In genomic region chr3:71408903-71409302, GRCh38 we compare ENCODE assay signal across 29 cellular contexts.
"Had no signal": no experiment of that assay in that cellular context is flagged by ENCODE, and none has a peak within 500 bp of the region (broad histone marks: within the 10 kb centered on the region; RNA-seq: fewer than 3 reads in every experiment).

No MANE protein-coding gene starts in this region.

- H3K36me3 ChIP-seq: heart left ventricle, sigmoid colon, transverse colon had no signal

- H3K9me3 Mint-ChIP-seq: activated T-cell treated with anti-CD3 and anti-CD28 coated beads, Interleukin-2, amount 50 U/mL, for 72 hours; central memory CD8-positive, alpha-beta T cell; dendritic cell treated with granulocyte-macrophage colony-stimulating factor and Interleukin-4, amounts not matched to agents 40 ng/mL and 50 ng/mL, for 4 days; endodermal cell; immature natural killer cell; mesothelial cell of epicardium; nephron; stimulated activated naive B cell treated with anti-CD40 and anti-IgM and Interleukin-4, amounts not matched to agents 10 μg/mL and 1 μg/mL and 100 μg/mL, for 72 hours had no signal

- H3K4me1 ChIP-seq: testis had no signal

- H3K27me3 Mint-ChIP-seq: central memory CD8-positive, alpha-beta T cell; dendritic cell treated with granulocyte-macrophage colony-stimulating factor and Interleukin-4, amounts not matched to agents 40 ng/mL and 50 ng/mL, for 4 days; stimulated activated naive B cell treated with anti-CD40 and anti-IgM and Interleukin-4, amounts not matched to agents 10 μg/mL and 1 μg/mL and 100 μg/mL, for 72 hours had no signal

- DNase-seq: activated CD4-positive, alpha-beta T cell treated with anti-CD3 and anti-CD28 coated beads for 4 hours; activated CD4-positive, alpha-beta T cell treated with anti-CD3 and anti-CD28 coated beads, Interleukin-2, amount 50 U/mL, for 4 hours; activated naive CD4-positive, alpha-beta T cell; activated T-cell treated with anti-CD3 and anti-CD28 coated beads for 4 hours; activated T-cell treated with anti-CD3 and anti-CD28 coated beads, Interleukin-2, amount 50 U/mL, for 72 hours; amygdala; endodermal cell; foreskin fibroblast; heart left ventricle; hypothalamus; immature natural killer cell; kidney; left colon; mammary epithelial cell; psoas muscle; sigmoid colon; small intestine; stimulated activated CD4-positive, alpha-beta T cell treated with anti-CD3 and anti-CD28 coated beads, Interleukin-4, amount 100 ng/mL, for 4 hours; stimulated activated CD8-positive, alpha-beta memory T cell treated with anti-CD3 and anti-CD28 coated beads, Interleukin-4, amount 100 ng/mL, for 48 hours; stimulated activated naive B cell treated with anti-CD40 and anti-IgM and Interleukin-4, amounts not matched to agents 10 μg/mL and 1 μg/mL and 100 μg/mL, for 72 hours; testis; transverse colon had no signal

- H3K36me3 Mint-ChIP-seq: mesothelial cell of epicardium had no signal

- H3K4me3 ChIP-seq: heart left ventricle, psoas muscle, sigmoid colon, testis, transverse colon had no signal

- H3K27ac Mint-ChIP-seq: activated T-cell treated with anti-CD3 and anti-CD28 coated beads, Interleukin-2, amount 50 U/mL, for 72 hours; dendritic cell treated with granulocyte-macrophage colony-stimulating factor and Interleukin-4, amounts not matched to agents 40 ng/mL and 50 ng/mL, for 4 days; endodermal cell; nephron; stimulated activated naive B cell treated with anti-CD40 and anti-IgM and Interleukin-4, amounts not matched to agents 10 μg/mL and 1 μg/mL and 100 μg/mL, for 72 hours had no signal

- ATAC-seq: activated T-cell treated with anti-CD3 and anti-CD28 coated beads, Interleukin-2, amount 50 U/mL, for 72 hours; esophagus mucosa; heart left ventricle; left colon; psoas muscle; stimulated activated naive B cell treated with anti-CD40 and anti-IgM and Interleukin-4, amounts not matched to agents 10 μg/mL and 1 μg/mL and 100 μg/mL, for 72 hours had no signal

- H3K9me3 ChIP-seq: heart left ventricle, psoas muscle, sigmoid colon, testis, transverse colon had no signal

- H3K27me3 ChIP-seq: heart left ventricle, sigmoid colon, testis, transverse colon had no signal

- H3K27ac ChIP-seq: heart left ventricle, psoas muscle, sigmoid colon, testis, transverse colon had no signal

- FAIRE-seq: bronchial epithelial cell, kidney, small intestine, urothelium cell line had no signal

- H3K4me3 Mint-ChIP-seq: activated T-cell treated with anti-CD3 and anti-CD28 coated beads, Interleukin-2, amount 50 U/mL, for 72 hours; central memory CD8-positive, alpha-beta T cell; dendritic cell treated with granulocyte-macrophage colony-stimulating factor and Interleukin-4, amounts not matched to agents 40 ng/mL and 50 ng/mL, for 4 days; endodermal cell; immature natural killer cell; mesothelial cell of epicardium; nephron had no signal
